13 cellular contexts compared by ENCODE assay signal in genomic region chr1:17765444-17766411, GRCh38. TPM values are rescaled to one million over a fixed set of nuclear protein-coding genes. Genes with fewer than 3 reads are reported as not detected.
DNase-seq lines count a peak whose midpoint lies in the region; TF ChIP-seq lines count a peak whose summit lies in the region.
"Had no signal": no experiment of that assay in that cellular context is flagged by ENCODE, and none has a peak within 500 bp of the region (broad histone marks: within the 10 kb centered on the region; RNA-seq: fewer than 3 reads in every experiment).

No MANE protein-coding gene starts in this region.

- H3K27ac ChIP-seq in mammary epithelial cell (ENCODE audit: insufficient read depth, low read depth, low read length) (no peak overlapping the region), neural progenitor cell (no peak overlapping the region), spleen (no peak overlapping the region)
- H3K27ac ChIP-seq: SJCRH30 had no signal

- H3K27me3 ChIP-seq in mammary epithelial cell (ENCODE audit: insufficient read depth, low read length), result no peaks in the 10 kb centered on the region
- no peaks in the 10 kb centered on the region for H3K27me3 ChIP-seq in neural progenitor cell
- peaks cover 0 to 50% (median 0%) of the 10 kb centered on the region in 7 donors for H3K27me3 ChIP-seq in spleen (replicated peaks in 1 of 7)

- H3K36me3 Mint-ChIP-seq in neural progenitor cell (no peaks in the 10 kb centered on the region), CD14-positive monocyte (no peaks in the 10 kb centered on the region)

- peaks cover under 1% of the 10 kb centered on the region for H3K9me3 ChIP-seq in mammary epithelial cell (replicated peaks; ENCODE audit: insufficient read depth, low read length)
- H3K9me3 ChIP-seq in neural progenitor cell (ENCODE audit: low read depth), result no peaks in the 10 kb centered on the region
- peaks cover 0 to 12% (median 6%) of the 10 kb centered on the region in 8 donors for H3K9me3 ChIP-seq in spleen
- H3K9me3 ChIP-seq: SJCRH30 had no signal

- H3K4me1 ChIP-seq in mammary epithelial cell (ENCODE audit: insufficient read depth, low read length), result no peaks in the 10 kb centered on the region
- peaks cover 15% of the 10 kb centered on the region for H3K4me1 ChIP-seq in neural progenitor cell
- no peaks in the 10 kb centered on the region for H3K4me1 ChIP-seq in spleen
- H3K4me1 ChIP-seq: SJCRH30 had no signal

- in situ Hi-C loops in mammary epithelial cell (cut with MboI; ENCODE audit: low sequenced_read_pairs in 2 of 2), result no loop called here

- H3K9me3 Mint-ChIP-seq in neural progenitor cell, result no peaks in the 10 kb centered on the region
- peaks cover 0 to 2% (median 0%) of the 10 kb centered on the region in 7 donors for H3K9me3 Mint-ChIP-seq in CD14-positive monocyte

- BruUV-seq in mammary epithelial cell (replicated peaks; lab: Mats Ljungman, UMichigan), result no TSS peak

- H3K79me2 ChIP-seq in mammary epithelial cell (ENCODE audit: insufficient read depth, low read length) (no peaks in the 10 kb centered on the region), neural progenitor cell (ENCODE audit: low read depth) (no peaks in the 10 kb centered on the region)

- no peaks in the 10 kb centered on the region for H3F3A ChIP-seq in neural progenitor cell (ENCODE audit: low read depth)

- H4K20me1 ChIP-seq in mammary epithelial cell (ENCODE audit: insufficient read depth, low read length), result no peaks in the 10 kb centered on the region
- no peaks in the 10 kb centered on the region for H4K20me1 ChIP-seq in neural progenitor cell (ENCODE audit: low read depth)

- CTCF ChIA-PET in mammary epithelial cell (lab: Charles Lee; ENCODE audit: low non-redundant PET), result no interaction called here

- DNase-seq in AG10803 (ENCODE audit: low read depth), result peak; percentile 89
- peak; percentile 87 for DNase-seq in LHCN-M2 (ENCODE audit: low read depth)
- DNase-seq in mammary epithelial cell, result peak; percentile 5
- DNase-seq in neural progenitor cell (ENCODE audit: low spot score), result no peak
- no peak for DNase-seq in NCI-H1930 (lab: John Stamatoyannopoulos, UW)
- DNase-seq in spleen, result no peak
- DNase-seq in foreskin melanocyte, result no peak
- no peak for DNase-seq in CD14-positive monocyte (ENCODE audit: low spot score)
- DNase-seq: activated effector memory CD4-positive, alpha-beta T cell treated with anti-CD3 and anti-CD28 coated beads, Interleukin-2, amount 50 U/mL, for 16 hours; naive thymus-derived CD4-positive, alpha-beta T cell had no signal

- no peaks in the 10 kb centered on the region for H3K36me3 ChIP-seq in mammary epithelial cell (ENCODE audit: insufficient read depth, low read length)
- H3K36me3 ChIP-seq in neural progenitor cell, result no peaks in the 10 kb centered on the region
- H3K36me3 ChIP-seq in spleen, result no peaks in the 10 kb centered on the region
- H3K36me3 ChIP-seq: SJCRH30 had no signal

- H3K27ac Mint-ChIP-seq in neural progenitor cell (peak overlapping the region; percentile 10), CD14-positive monocyte (no peak overlapping the region)
- H3K27ac Mint-ChIP-seq: IgD-negative memory B cell; naive thymus-derived CD4-positive, alpha-beta T cell; stimulated activated naive CD8-positive, alpha-beta T cell treated with anti-CD3 and anti-CD28 coated beads, Interleukin-15, Interleukin-2, amounts not matched to agents 100 ng/mL and 50 ng/mL, for 24 hours had no signal

- WGBS in mammary epithelial cell (ENCODE audit: low coverage, missing lambda C conversion rate), result 60% methylated on average over 16 of the region's 16 CpGs
- WGBS in spleen, 5 donors, result 65 to 77% (median 67%) methylated on average over 16 of the region's 16 CpGs

- H2AFZ ChIP-seq in mammary epithelial cell (ENCODE audit: low read depth, low read length) (no peak overlapping the region), neural progenitor cell (replicated peaks) (no peak overlapping the region)

- H3K4me3 ChIP-seq in AG10803 (ENCODE audit: low read length) (no peak overlapping the region), mammary epithelial cell (replicated peaks in 1 of 3; ENCODE audit: insufficient read depth in 1 of 3, low read depth in 2 of 3, low read length in 3 of 3) (no peak overlapping the region), neural progenitor cell (no peak overlapping the region), spleen (no peak overlapping the region)
- H3K4me3 ChIP-seq: SJCRH30 had no signal

- TF ChIP-seq CTCF in AG10803 (conservative IDR thresholded peaks at IDR 0.05; ENCODE audit: low read length) (0 out of 2 replicates have a peak, but pooled peaks have one; percentile 12), mammary epithelial cell (conservative IDR thresholded peaks at IDR 0.05 in 1 of 2, IDR thresholded peaks at IDR 0.05 in 1 of 2; ENCODE audit: extremely low read depth in 1 of 2, insufficient read depth in 1 of 2, low read depth in 1 of 2, low read length in 2 of 2) (no peak), neural progenitor cell (IDR thresholded peaks at IDR 0.05) (no peak), spleen (IDR thresholded peaks at IDR 0.05 in 8 of 11, conservative IDR thresholded peaks at IDR 0.05 in 3 of 11) (no peak), CD14-positive monocyte (IDR thresholded peaks at IDR 0.05) (no peak)

- peaks cover 23% of the 10 kb centered on the region for H3K4me1 Mint-ChIP-seq in neural progenitor cell
- no peaks in the 10 kb centered on the region for H3K4me1 Mint-ChIP-seq in CD14-positive monocyte
- H3K4me1 Mint-ChIP-seq: naive thymus-derived CD4-positive, alpha-beta T cell had no signal

- H3K9ac ChIP-seq in mammary epithelial cell (ENCODE audit: insufficient read depth, low read length) (no peak overlapping the region), neural progenitor cell (no peak overlapping the region)

- TF ChIP-seq POLR2A in spleen (IDR thresholded peaks at IDR 0.05), result no peak

- H3K4me3 Mint-ChIP-seq in neural progenitor cell (no peak overlapping the region), CD14-positive monocyte (no peak overlapping the region)
- H3K4me3 Mint-ChIP-seq: IgD-negative memory B cell; naive thymus-derived CD4-positive, alpha-beta T cell; stimulated activated naive CD8-positive, alpha-beta T cell treated with anti-CD3 and anti-CD28 coated beads, Interleukin-15, Interleukin-2, amounts not matched to agents 100 ng/mL and 50 ng/mL, for 24 hours had no signal

- intact Hi-C loops in mammary epithelial cell (cut with micrococcal nuclease), result no loop called here
- intact Hi-C loops in spleen (cut with DNase I; ENCODE audit: low total_unique reads), result no loop called here
- intact Hi-C loops in CD14-positive monocyte (cut with micrococcal nuclease), result no loop called here

- H3K4me2 ChIP-seq in mammary epithelial cell (ENCODE audit: insufficient read depth, low read depth, low read length), result no peak overlapping the region
- no peak overlapping the region for H3K4me2 ChIP-seq in neural progenitor cell

- H3K27me3 Mint-ChIP-seq in neural progenitor cell (ENCODE audit: insufficient read depth, low read depth) (peaks cover 9% of the 10 kb centered on the region), CD14-positive monocyte (ENCODE audit: low read depth in 3 of 3) (peaks cover 7 to 11% (median 7%) of the 10 kb centered on the region in 3 donors)

- dilution Hi-C loops in mammary epithelial cell (cut with HindIII; ENCODE audit: low sequenced_read_pairs), result no loop called here

RNA-seq across cellular contexts. Expression of gene ACTL8, which starts 10.6 kb away (rescaled TPM):
- total RNA-seq in LHCN-M2 (2014; rRNA removed), result not detected in 2 replicates
- not detected for polyA plus RNA-seq in LHCN-M2 (2012)
- not detected for total RNA-seq in mammary epithelial cell
- not detected for polyA plus RNA-seq in mammary epithelial cell
- not detected for polyA minus RNA-seq in mammary epithelial cell
- total RNA-seq in neural progenitor cell (ENCODE audit: low replicate concordance), result 0.15 TPM in 1 of 2 replicates, not detected in the other
- total RNA-seq in spleen, result not detected
- polyA plus RNA-seq in spleen, result not detected
- not detected for polyA plus RNA-seq in CD14-positive monocyte
- total RNA-seq: naive thymus-derived CD4-positive, alpha-beta T cell had no signal
- polyA plus RNA-seq: IgD-negative memory B cell; naive thymus-derived CD4-positive, alpha-beta T cell had no signal

Comparison
In these comparisons a context has a peak if more than half of its experiments do, and no peak if none do; other contexts are left out.
1. DNase-seq: peak in AG10803 (single experiment), LHCN-M2 (single experiment) and mammary epithelial cell (single experiment); none in neural progenitor cell (single experiment), NCI-H1930 (0 of 2), spleen (single experiment), foreskin melanocyte (single experiment) and CD14-positive monocyte (single experiment).